In genomic region chr17:393806-394717, GRCh38 we compare ENCODE assay signal across 1 cellular context.
A peak's percentile ranks its signal among the peaks of the same experiment; 100 is the strongest.
TF ChIP-seq lines count a peak whose summit lies in the region.

No MANE protein-coding gene starts in this region.

TF ChIP-seq in HepG2, 621 proteins besides CTCF, POLR2A, EP300 and RAD21 (continued from another document and continues in another):
- peak; percentile 88 for TF ChIP-seq NR2F2 (IDR thresholded peaks at IDR 0.05; ENCODE audit: borderline replicate concordance, low read depth)
- TF ChIP-seq CCAR2 (optimal IDR thresholded peaks at IDR 0.05; ENCODE audit: low read depth, low read length) = no peak
- no peak for TF ChIP-seq CHCHD3 (CRISPR knock-in tag; IDR thresholded peaks at IDR 0.05)
- TF ChIP-seq ELF4 (CRISPR knock-in tag; IDR thresholded peaks at IDR 0.05; ENCODE audit: borderline replicate concordance) = no peak
- no peak for TF ChIP-seq NFE2L2 (IDR thresholded peaks at IDR 0.05; ENCODE audit: low read length)
- TF ChIP-seq MAFG (CRISPR knock-in tag; IDR thresholded peaks at IDR 0.05) = no peak
- TF ChIP-seq ZMYM4 (CRISPR knock-in tag; IDR thresholded peaks at IDR 0.05) = peak; percentile 74
- TF ChIP-seq IKZF1 (IDR thresholded peaks at IDR 0.05) = no peak
- no peak for TF ChIP-seq ZFP90 (CRISPR knock-in tag; IDR thresholded peaks at IDR 0.05; ENCODE audit: borderline replicate concordance)
- no peak for TF ChIP-seq ZNF781 (CRISPR knock-in tag; IDR thresholded peaks at IDR 0.05; ENCODE audit: borderline replicate concordance, not compliant biosample characterization)
- no peak for TF ChIP-seq ELK4 (CRISPR knock-in tag; IDR thresholded peaks at IDR 0.05; ENCODE audit: borderline replicate concordance)
- TF ChIP-seq EEA1 (CRISPR knock-in tag; IDR thresholded peaks at IDR 0.05; ENCODE audit: borderline replicate concordance) = no peak
- TF ChIP-seq PTBP1 (IDR thresholded peaks at IDR 0.05; ENCODE audit: low read depth, low read length, poor library complexity, severe bottlenecking) = no peak
- peak; percentile 87 for TF ChIP-seq ZFP36L1 (CRISPR knock-in tag; IDR thresholded peaks at IDR 0.05)
- TF ChIP-seq ZBTB38 (CRISPR knock-in tag; IDR thresholded peaks at IDR 0.05) = peak; percentile 59; the same call in 1 of the 2 replicates
- TF ChIP-seq ZNF576 (CRISPR knock-in tag; IDR thresholded peaks at IDR 0.05) = no peak
- peak; percentile 62; the same call in 1 of the 2 replicates for TF ChIP-seq ZBTB25 (CRISPR knock-in tag; IDR thresholded peaks at IDR 0.05)
- TF ChIP-seq EHMT2 (IDR thresholded peaks at IDR 0.05; ENCODE audit: borderline replicate concordance, low read depth, low read length) = no peak
- no peak for TF ChIP-seq GLMP (CRISPR knock-in tag; IDR thresholded peaks at IDR 0.05; ENCODE audit: borderline replicate concordance)
- TF ChIP-seq IRF1 (CRISPR knock-in tag; IDR thresholded peaks at IDR 0.05; ENCODE audit: low read depth) = no peak
- peak; percentile 78; the same call in 1 of the 2 replicates for TF ChIP-seq ZGPAT (CRISPR knock-in tag; IDR thresholded peaks at IDR 0.05)
- TF ChIP-seq ATF4 (CRISPR knock-in tag; IDR thresholded peaks at IDR 0.05) = peak in 1 of 2 experiments; percentile 58; a peak in 1 of 4 replicates
- peak; percentile 56 for TF ChIP-seq PHF20 (CRISPR knock-in tag; IDR thresholded peaks at IDR 0.05)
- TF ChIP-seq ZNF3 (CRISPR knock-in tag; IDR thresholded peaks at IDR 0.05) = no peak
- peak; percentile 67 for TF ChIP-seq FOXP4 (CRISPR knock-in tag; IDR thresholded peaks at IDR 0.05)
- TF ChIP-seq ZKSCAN1 (IDR thresholded peaks at IDR 0.05; ENCODE audit: low read length) = no peak
- TF ChIP-seq ZBTB1 (CRISPR knock-in tag; IDR thresholded peaks at IDR 0.05; ENCODE audit: borderline replicate concordance) = no peak
- no peak for TF ChIP-seq NFYC (CRISPR knock-in tag; IDR thresholded peaks at IDR 0.05)
- peak; percentile 38; the same call in 1 of the 2 replicates for TF ChIP-seq GATAD1 (CRISPR knock-in tag; IDR thresholded peaks at IDR 0.05)
- no peak for TF ChIP-seq NRL (CRISPR knock-in tag; IDR thresholded peaks at IDR 0.05; ENCODE audit: borderline replicate concordance)
- peak; percentile 60; the same call in 1 of the 2 replicates for TF ChIP-seq HNF4G (IDR thresholded peaks at IDR 0.05; ENCODE audit: borderline replicate concordance, low read depth, low read length)
- peak; percentile 72; the same call in 1 of the 2 replicates for TF ChIP-seq HNF4G (CRISPR knock-in tag; IDR thresholded peaks at IDR 0.05; ENCODE audit: borderline replicate concordance, low read depth)
- no peak for TF ChIP-seq PRPF4 (IDR thresholded peaks at IDR 0.05; ENCODE audit: low read depth, low read length, poor library complexity, severe bottlenecking)
- TF ChIP-seq FOXK1 (CRISPR knock-in tag; IDR thresholded peaks at IDR 0.05; ENCODE audit: borderline replicate concordance, low read depth) = peak; percentile 58; the same call in 1 of the 2 replicates
- TF ChIP-seq MEIS2 (CRISPR knock-in tag; IDR thresholded peaks at IDR 0.05) = no peak
- TF ChIP-seq MXD4 (CRISPR knock-in tag; IDR thresholded peaks at IDR 0.05) = peak; percentile 69; the same call in 1 of the 2 replicates
- peak; percentile 95 for TF ChIP-seq RARA (CRISPR knock-in tag; IDR thresholded peaks at IDR 0.05)
- TF ChIP-seq NR2F1 (CRISPR knock-in tag; IDR thresholded peaks at IDR 0.05) = peak; percentile 43 to 87; a peak in 3 of 4 replicates
- peak; percentile 33; the same call in 1 of the 2 replicates for TF ChIP-seq SPEN (CRISPR knock-in tag; IDR thresholded peaks at IDR 0.05; ENCODE audit: low read depth)
- no peak for TF ChIP-seq ZC3H13 (CRISPR knock-in tag; IDR thresholded peaks at IDR 0.05)
- TF ChIP-seq ZNF775 (CRISPR knock-in tag; IDR thresholded peaks at IDR 0.05; ENCODE audit: borderline replicate concordance) = no peak
- peak; percentile 93 for TF ChIP-seq PAXIP1 (CRISPR knock-in tag; conservative IDR thresholded peaks at IDR 0.05)
- no peak for TF ChIP-seq TEAD2 (CRISPR knock-in tag; IDR thresholded peaks at IDR 0.05)
- 0 out of 2 replicates have a peak, but pooled peaks have one; percentile 24 for TF ChIP-seq DRAP1 (CRISPR knock-in tag; IDR thresholded peaks at IDR 0.05)
- TF ChIP-seq TCF7 (IDR thresholded peaks at IDR 0.05; ENCODE audit: low read depth) = 0 out of 2 replicates have a peak, but pooled peaks have one; percentile 4
- peak; percentile 10; the same call in 1 of the 2 replicates for TF ChIP-seq CEBPG (CRISPR knock-in tag; IDR thresholded peaks at IDR 0.05)
- peak; percentile 74; the same call in 1 of the 2 replicates for TF ChIP-seq ZNF746 (CRISPR knock-in tag; IDR thresholded peaks at IDR 0.05)
- no peak for TF ChIP-seq ZNF280D (CRISPR knock-in tag; IDR thresholded peaks at IDR 0.05)
- TF ChIP-seq ZNF331 (CRISPR knock-in tag; IDR thresholded peaks at IDR 0.05) = peak; percentile 85
